In the genomic region with DNA sequence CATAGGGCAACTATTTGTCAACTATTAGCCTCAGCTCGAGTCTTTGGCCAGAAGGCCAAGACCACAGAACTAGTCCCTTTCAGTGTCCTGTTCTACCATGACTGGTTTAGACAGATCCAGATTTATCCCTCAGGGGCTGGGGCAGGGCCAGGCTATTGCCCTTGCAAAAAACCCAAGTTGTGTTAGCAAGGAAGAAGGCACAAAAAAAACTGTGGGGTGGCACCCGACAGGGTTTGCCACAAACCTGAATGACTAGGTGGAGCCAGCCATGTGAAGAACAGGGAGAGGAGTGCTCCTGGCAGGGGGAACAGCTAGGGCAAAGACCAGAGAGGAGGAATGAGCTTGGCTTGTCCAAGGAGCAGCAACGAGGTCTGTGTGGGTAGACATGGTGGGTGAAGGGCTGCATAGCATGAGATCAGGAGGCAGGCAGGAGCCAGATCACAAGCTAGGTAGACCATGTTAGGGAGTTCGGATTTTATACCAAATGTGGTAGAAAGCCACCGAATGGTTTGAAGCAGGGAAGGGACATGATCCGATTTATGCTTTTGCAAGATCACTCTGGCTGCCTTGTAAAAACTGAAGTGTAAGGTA, we compare ENCODE assay signal across 1 cellular context.
TF ChIP-seq lines count a peak whose summit lies in the region.

No MANE protein-coding gene starts in this region.

TF ChIP-seq in A549, 52 proteins besides CTCF, POLR2A, EP300 and RAD21 (continued from another document):
- no peak for TF ChIP-seq CBX8 (IDR thresholded peaks at IDR 0.05)
- no peak for TF ChIP-seq BHLHE40 (IDR thresholded peaks at IDR 0.05; ENCODE audit: low read depth, low read length)
- TF ChIP-seq JUNB (IDR thresholded peaks at IDR 0.05): no peak
- TF ChIP-seq HOXB13 (CRISPR knock-in tag; IDR thresholded peaks at IDR 0.05; ENCODE audit: low read depth): no peak
- TF ChIP-seq, protein P1, sequence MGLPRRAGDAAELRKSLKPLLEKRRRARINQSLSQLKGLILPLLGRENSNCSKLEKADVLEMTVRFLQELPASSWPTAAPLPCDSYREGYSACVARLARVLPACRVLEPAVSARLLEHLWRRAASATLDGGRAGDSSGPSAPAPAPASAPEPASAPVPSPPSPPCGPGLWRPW (IDR thresholded peaks at IDR 0.05): no peak
- no peak for TF ChIP-seq HOXA7 (CRISPR knock-in tag; IDR thresholded peaks at IDR 0.05)
